In the genomic region with DNA sequence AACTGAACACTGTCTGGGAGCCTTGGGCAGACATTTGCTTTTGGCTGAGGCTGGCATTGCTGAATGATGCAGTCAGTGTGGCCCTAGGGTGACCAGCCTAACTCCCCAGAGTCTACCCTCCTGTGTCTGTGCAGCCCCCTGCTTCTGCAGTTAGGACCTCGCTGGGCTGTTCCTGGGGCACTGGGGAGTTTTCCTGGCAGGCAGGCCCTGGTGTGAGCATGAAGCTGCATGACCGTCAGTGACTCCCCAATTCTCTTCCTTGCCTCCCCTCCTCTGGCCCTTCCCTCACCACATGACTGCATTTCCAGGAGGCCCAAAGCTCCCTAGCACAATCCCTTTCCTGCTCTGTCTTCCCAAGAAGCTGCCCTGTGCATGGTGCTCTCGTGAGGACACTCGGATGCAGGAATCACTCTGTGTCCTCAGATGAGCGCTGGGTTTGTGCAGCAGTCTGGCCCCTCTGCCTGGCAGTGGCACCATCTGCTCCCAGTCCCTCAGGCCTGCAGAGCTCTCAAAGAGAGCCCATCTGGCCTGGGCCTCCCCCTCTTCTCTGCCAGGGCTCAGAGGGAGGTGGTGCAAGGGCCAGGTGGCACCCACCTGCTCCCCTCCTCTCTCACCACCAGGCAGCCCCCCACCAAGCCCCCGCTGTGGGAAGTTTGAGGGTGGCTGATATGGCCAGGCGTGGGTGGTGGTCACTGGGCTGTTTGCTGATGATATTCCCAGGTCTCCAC, we compare ENCODE assay signal across 13 cellular contexts.
DNase-seq lines count a peak whose midpoint lies in the region; ATAC-seq and TF ChIP-seq lines count a peak whose summit lies in the region.
"Had no signal": no experiment of that assay in that cellular context is flagged by ENCODE, and none has a peak within 500 bp of the region (broad histone marks: within the 10 kb centered on the region; RNA-seq: fewer than 3 reads in every experiment).

No MANE protein-coding gene starts in this region.

- H3K4me1 ChIP-seq in lung (ENCODE audit: control insufficient read depth in 2 of 2, insufficient read depth in 2 of 2, low read length in 2 of 2) (peaks cover 0 to 11% of the 10 kb centered on the region in 2 donors), testis (peaks cover 36% of the 10 kb centered on the region)

- WGBS in lung, 2 donors = 90 to 95% methylated on average over 7 of the region's 7 CpGs
- whole genome bisulfite sequencing in testis, 2 donors = 78 to 86% methylated on average over 6 to 7 of the region's 7 CpGs

- H3K4me3 Mint-ChIP-seq in activated CD8-positive, alpha-beta memory T cell treated with anti-CD3 and anti-CD28 coated beads, Interleukin-2, amount 10 ng/mL, durations not matched to agents 7 days and 5 days = no peak overlapping the region
- H3K4me3 Mint-ChIP-seq: activated naive CD8-positive, alpha-beta T cell treated with anti-CD3 and anti-CD28 coated beads, Interleukin-2, amount 10 ng/mL, durations not matched to agents 7 days and 5 days; central memory CD8-positive, alpha-beta T cell had no signal

- H3K36me3 ChIP-seq in lung (ENCODE audit: control insufficient read depth in 2 of 2, insufficient read depth in 2 of 2, low read length in 2 of 2) (no peaks in the 10 kb centered on the region), testis (ENCODE audit: low read depth, missing control alignments) (no peaks in the 10 kb centered on the region)
- H3K36me3 ChIP-seq: tibial nerve had no signal

- H3K9me3 ChIP-seq in lung (ENCODE audit: control insufficient read depth in 2 of 2, insufficient read depth in 1 of 2, low read length in 1 of 2) = no peaks in the 10 kb centered on the region
- H3K9me3 ChIP-seq in testis = no peaks in the 10 kb centered on the region
- H3K9me3 ChIP-seq: tibial nerve had no signal

- no peak overlapping the region for H3K27ac Mint-ChIP-seq in activated CD8-positive, alpha-beta memory T cell treated with anti-CD3 and anti-CD28 coated beads, Interleukin-2, amount 10 ng/mL, durations not matched to agents 7 days and 5 days
- H3K27ac Mint-ChIP-seq: activated naive CD8-positive, alpha-beta T cell treated with anti-CD3 and anti-CD28 coated beads, Interleukin-2, amount 10 ng/mL, durations not matched to agents 7 days and 5 days had no signal

- peak; percentile 80 for DNase-seq in NCI-H82 (lab: John Stamatoyannopoulos, UW)
- DNase-seq in NCI-H82 treated with DMSO at 0.1 percent for 48 hours (lab: John Stamatoyannopoulos, UW; ENCODE audit: unreplicated experiment) = no peak
- DNase-seq in activated CD8-positive, alpha-beta memory T cell treated with anti-CD3 and anti-CD28 coated beads, Interleukin-2, amount 10 ng/mL, durations not matched to agents 7 days and 5 days = peak; percentile 29
- peak; percentile 22 for DNase-seq in lung (ENCODE audit: low spot score)
- DNase-seq in testis = peak; percentile 10
- DNase-seq in anterior cingulate cortex (lab: John Stamatoyannopoulos, UW) = no peak
- DNase-seq in GM19238 (ENCODE audit: insufficient read length, low spot score) = no peak
- no peak for DNase-seq in GM13976 (ENCODE audit: low spot score)
- DNase-seq: activated T-cell treated with anti-CD3 and anti-CD28 coated beads for 4 hours had no signal

- no peak for TF ChIP-seq CTCF in lung (IDR thresholded peaks at IDR 0.05; ENCODE audit: control extremely low read depth, extremely low read depth)
- no peak for TF ChIP-seq CTCF in testis (IDR thresholded peaks at IDR 0.05)
- no peak for TF ChIP-seq CTCF in GM13976 (IDR thresholded peaks at IDR 0.05; ENCODE audit: borderline replicate concordance, control extremely low read depth, extremely low read depth, insufficient read depth, missing control alignments)

- no peak for ATAC-seq in activated CD8-positive, alpha-beta memory T cell treated with anti-CD3 and anti-CD28 coated beads, Interleukin-2, amount 10 ng/mL, durations not matched to agents 7 days and 5 days
- ATAC-seq in lung (ENCODE audit: insufficient read depth, low FRiP score) = no peak

- in situ Hi-C loops in GM13976 (cut with MboI; ENCODE audit: low sequenced_read_pairs, unreplicated experiment) = no loop called here

- H3K9me3 Mint-ChIP-seq in activated CD8-positive, alpha-beta memory T cell treated with anti-CD3 and anti-CD28 coated beads, Interleukin-2, amount 10 ng/mL, durations not matched to agents 7 days and 5 days (ENCODE audit: low read depth) = no peaks in the 10 kb centered on the region
- H3K9me3 Mint-ChIP-seq: activated naive CD8-positive, alpha-beta T cell treated with anti-CD3 and anti-CD28 coated beads, Interleukin-2, amount 10 ng/mL, durations not matched to agents 7 days and 5 days; central memory CD8-positive, alpha-beta T cell had no signal

- H3K4me1 Mint-ChIP-seq in activated CD8-positive, alpha-beta memory T cell treated with anti-CD3 and anti-CD28 coated beads, Interleukin-2, amount 10 ng/mL, durations not matched to agents 7 days and 5 days = no peaks in the 10 kb centered on the region
- H3K4me1 Mint-ChIP-seq: activated naive CD8-positive, alpha-beta T cell treated with anti-CD3 and anti-CD28 coated beads, Interleukin-2, amount 10 ng/mL, durations not matched to agents 7 days and 5 days; central memory CD8-positive, alpha-beta T cell had no signal

- TF ChIP-seq POLR2A in testis (IDR thresholded peaks at IDR 0.05) = no peak

- CTCF ChIA-PET in activated CD8-positive, alpha-beta memory T cell treated with anti-CD3 and anti-CD28 coated beads, Interleukin-2, amount 10 ng/mL, durations not matched to agents 7 days and 5 days (lab: Charles Lee) = no interaction called here

- no peak overlapping the region for H3K27ac ChIP-seq in lung (ENCODE audit: low read depth in 1 of 2, low read length in 1 of 2)
- peak overlapping the region in 1 of 2 donors; percentile 62 for H3K27ac ChIP-seq in testis
- H3K27ac ChIP-seq: epithelial cell of prostate, tibial nerve had no signal

- intact Hi-C loops in testis (cut with DNase I; ENCODE audit: low total_unique reads) = no loop called here

- no peaks in the 10 kb centered on the region for H3K36me3 Mint-ChIP-seq in activated CD8-positive, alpha-beta memory T cell treated with anti-CD3 and anti-CD28 coated beads, Interleukin-2, amount 10 ng/mL, durations not matched to agents 7 days and 5 days
- H3K36me3 Mint-ChIP-seq: activated naive CD8-positive, alpha-beta T cell treated with anti-CD3 and anti-CD28 coated beads, Interleukin-2, amount 10 ng/mL, durations not matched to agents 7 days and 5 days had no signal

- no peaks in the 10 kb centered on the region for H3K27me3 Mint-ChIP-seq in activated CD8-positive, alpha-beta memory T cell treated with anti-CD3 and anti-CD28 coated beads, Interleukin-2, amount 10 ng/mL, durations not matched to agents 7 days and 5 days
- H3K27me3 Mint-ChIP-seq: activated naive CD8-positive, alpha-beta T cell treated with anti-CD3 and anti-CD28 coated beads, Interleukin-2, amount 10 ng/mL, durations not matched to agents 7 days and 5 days had no signal

- no peaks in the 10 kb centered on the region for H3K27me3 ChIP-seq in lung (ENCODE audit: control insufficient read depth, insufficient read depth)
- no peaks in the 10 kb centered on the region for H3K27me3 ChIP-seq in testis
- H3K27me3 ChIP-seq: tibial nerve had no signal

- no peak overlapping the region for H3K4me3 ChIP-seq in lung
- no peak overlapping the region for H3K4me3 ChIP-seq in testis
- H3K4me3 ChIP-seq: tibial nerve had no signal

Comparison
In these comparisons a context has a peak if more than half of its experiments do, and no peak if none do; other contexts are left out.
1. DNase-seq: peak in NCI-H82 (single experiment), activated CD8-positive, alpha-beta memory T cell treated with anti-CD3 and anti-CD28 coated beads, Interleukin-2, amount 10 ng/mL, durations not matched to agents 7 days and 5 days (single experiment), lung (single experiment) and testis (single experiment); none in NCI-H82 treated with DMSO at 0.1 percent for 48 hours (single experiment), anterior cingulate cortex (0 of 58), GM19238 (single experiment) and GM13976 (single experiment).